Comparison of ENCODE assay signal across 8 cellular contexts in genomic region chr9:129497064-129497836, GRCh38.
DNase-seq lines count a peak whose midpoint lies in the region; ATAC-seq and TF ChIP-seq lines count a peak whose summit lies in the region.

No MANE protein-coding gene starts in this region.

- H3K4me3 ChIP-seq in dorsolateral prefrontal cortex = peak overlapping the region; percentile 48 to 92 (median 72)

- intact Hi-C loops in dorsolateral prefrontal cortex (cut with DNase I) = loop anchor here (2.0 to 5.0 kb wide), 8 partner anchors 40 to 360 kb away; no protein-coding TSS in a partner anchor

- H3K27me3 Mint-ChIP-seq in mesothelial cell of epicardium (ENCODE audit: low read depth) = no peaks in the 10 kb centered on the region
- H3K27me3 Mint-ChIP-seq in type B pancreatic cell = no peaks in the 10 kb centered on the region

- no peak for ATAC-seq in HG02981 (IDR thresholded peaks at IDR 0.05; ENCODE audit: unreplicated experiment)

- peaks cover 5% of the 10 kb centered on the region for H3K36me3 Mint-ChIP-seq in mesothelial cell of epicardium
- no peaks in the 10 kb centered on the region for H3K36me3 Mint-ChIP-seq in type B pancreatic cell

- H3K27ac ChIP-seq in dorsolateral prefrontal cortex = peak overlapping the region; percentile 88 to 100 (median 99)

- H3K9me3 Mint-ChIP-seq in mesothelial cell of epicardium (no peaks in the 10 kb centered on the region), type B pancreatic cell (no peaks in the 10 kb centered on the region)

- peaks cover 68% of the 10 kb centered on the region for H3K4me1 Mint-ChIP-seq in mesothelial cell of epicardium
- peaks cover 67% of the 10 kb centered on the region for H3K4me1 Mint-ChIP-seq in type B pancreatic cell (ENCODE audit: unreplicated experiment)

- H3K27me3 ChIP-seq in dorsolateral prefrontal cortex = no peaks in the 10 kb centered on the region

- H3K4me3 Mint-ChIP-seq in mesothelial cell of epicardium = peak overlapping the region; percentile 81
- H3K4me3 Mint-ChIP-seq in type B pancreatic cell = peak overlapping the region; percentile 93

- H3K27ac Mint-ChIP-seq in mesothelial cell of epicardium (peak overlapping the region; percentile 99), type B pancreatic cell (peak overlapping the region; percentile 97)

- TF ChIP-seq CTCF in dorsolateral prefrontal cortex (IDR thresholded peaks at IDR 0.05 in 54 of 56, conservative IDR thresholded peaks at IDR 0.05 in 2 of 56; ENCODE audit: low read depth in 1 of 56, partially characterized antibody in 56 of 56) (peak in 7 of 56 donors; percentile 1 to 17 (median 11)), mesothelial cell of epicardium (IDR thresholded peaks at IDR 0.05; ENCODE audit: unreplicated experiment) (no peak), type B pancreatic cell (conservative IDR thresholded peaks at IDR 0.05) (no peak)

- DNase-seq in GDM1 (lab: John Stamatoyannopoulos, UW) = peak; percentile 65
- peak; percentile 95 for DNase-seq in NCI-H69 (lab: John Stamatoyannopoulos, UW)
- peak in 6 of 10 donors; percentile 57 to 71 (median 66) for DNase-seq in dorsolateral prefrontal cortex
- no peak for DNase-seq in mesothelial cell of epicardium (ENCODE audit: low spot score in 2 of 2, unreplicated experiment in 2 of 2)
- no peak for DNase-seq in type B pancreatic cell (ENCODE audit: extremely low spot score, unreplicated experiment)
- DNase-seq in CD1c-positive myeloid dendritic cell (ENCODE audit: extremely low spot score) = no peak
- no peak for DNase-seq in activated CD4-positive, alpha-beta T cell treated with anti-CD3 and anti-CD28 coated beads for 4 hours

Comparison
In these comparisons a context has a peak if more than half of its experiments do, and no peak if none do; other contexts are left out.
1. DNase-seq: peak in GDM1 (single experiment), NCI-H69 (single experiment) and dorsolateral prefrontal cortex (6 of 10); none in mesothelial cell of epicardium (0 of 2), type B pancreatic cell (single experiment), CD1c-positive myeloid dendritic cell (single experiment) and activated CD4-positive, alpha-beta T cell treated with anti-CD3 and anti-CD28 coated beads for 4 hours (0 of 2).